1 cellular context compared by ENCODE assay signal in genomic region chr2:69829243-69830044, GRCh38.
TF ChIP-seq lines count a peak whose summit lies in the region.

A gene with protein sequence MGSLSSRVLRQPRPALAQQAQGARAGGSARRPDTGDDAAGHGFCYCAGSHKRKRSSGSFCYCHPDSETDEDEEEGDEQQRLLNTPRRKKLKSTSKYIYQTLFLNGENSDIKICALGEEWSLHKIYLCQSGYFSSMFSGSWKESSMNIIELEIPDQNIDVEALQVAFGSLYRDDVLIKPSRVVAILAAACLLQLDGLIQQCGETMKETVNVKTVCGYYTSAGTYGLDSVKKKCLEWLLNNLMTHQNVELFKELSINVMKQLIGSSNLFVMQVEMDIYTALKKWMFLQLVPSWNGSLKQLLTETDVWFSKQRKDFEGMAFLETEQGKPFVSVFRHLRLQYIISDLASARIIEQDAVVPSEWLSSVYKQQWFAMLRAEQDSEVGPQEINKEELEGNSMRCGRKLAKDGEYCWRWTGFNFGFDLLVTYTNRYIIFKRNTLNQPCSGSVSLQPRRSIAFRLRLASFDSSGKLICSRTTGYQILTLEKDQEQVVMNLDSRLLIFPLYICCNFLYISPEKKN (plus strand): TSS chr2:69829660. CDS start chr2:69829893, 233 bp downstream.

TF ChIP-seq in K562, 482 proteins besides CTCF, POLR2A, EP300 and RAD21 (continued from another document and continues in another):
- TF ChIP-seq ZNF121 (CRISPR knock-in tag; conservative IDR thresholded peaks at IDR 0.05), result no peak
- 0 out of 2 replicates have a peak, but pooled peaks have one; percentile 45 for TF ChIP-seq CREB3 (tag; conservative IDR thresholded peaks at IDR 0.05; ENCODE audit: low read depth)
- TF ChIP-seq FUS (optimal IDR thresholded peaks at IDR 0.05; ENCODE audit: low read depth, low read length), result peak; percentile 79
- TF ChIP-seq, protein P1, sequence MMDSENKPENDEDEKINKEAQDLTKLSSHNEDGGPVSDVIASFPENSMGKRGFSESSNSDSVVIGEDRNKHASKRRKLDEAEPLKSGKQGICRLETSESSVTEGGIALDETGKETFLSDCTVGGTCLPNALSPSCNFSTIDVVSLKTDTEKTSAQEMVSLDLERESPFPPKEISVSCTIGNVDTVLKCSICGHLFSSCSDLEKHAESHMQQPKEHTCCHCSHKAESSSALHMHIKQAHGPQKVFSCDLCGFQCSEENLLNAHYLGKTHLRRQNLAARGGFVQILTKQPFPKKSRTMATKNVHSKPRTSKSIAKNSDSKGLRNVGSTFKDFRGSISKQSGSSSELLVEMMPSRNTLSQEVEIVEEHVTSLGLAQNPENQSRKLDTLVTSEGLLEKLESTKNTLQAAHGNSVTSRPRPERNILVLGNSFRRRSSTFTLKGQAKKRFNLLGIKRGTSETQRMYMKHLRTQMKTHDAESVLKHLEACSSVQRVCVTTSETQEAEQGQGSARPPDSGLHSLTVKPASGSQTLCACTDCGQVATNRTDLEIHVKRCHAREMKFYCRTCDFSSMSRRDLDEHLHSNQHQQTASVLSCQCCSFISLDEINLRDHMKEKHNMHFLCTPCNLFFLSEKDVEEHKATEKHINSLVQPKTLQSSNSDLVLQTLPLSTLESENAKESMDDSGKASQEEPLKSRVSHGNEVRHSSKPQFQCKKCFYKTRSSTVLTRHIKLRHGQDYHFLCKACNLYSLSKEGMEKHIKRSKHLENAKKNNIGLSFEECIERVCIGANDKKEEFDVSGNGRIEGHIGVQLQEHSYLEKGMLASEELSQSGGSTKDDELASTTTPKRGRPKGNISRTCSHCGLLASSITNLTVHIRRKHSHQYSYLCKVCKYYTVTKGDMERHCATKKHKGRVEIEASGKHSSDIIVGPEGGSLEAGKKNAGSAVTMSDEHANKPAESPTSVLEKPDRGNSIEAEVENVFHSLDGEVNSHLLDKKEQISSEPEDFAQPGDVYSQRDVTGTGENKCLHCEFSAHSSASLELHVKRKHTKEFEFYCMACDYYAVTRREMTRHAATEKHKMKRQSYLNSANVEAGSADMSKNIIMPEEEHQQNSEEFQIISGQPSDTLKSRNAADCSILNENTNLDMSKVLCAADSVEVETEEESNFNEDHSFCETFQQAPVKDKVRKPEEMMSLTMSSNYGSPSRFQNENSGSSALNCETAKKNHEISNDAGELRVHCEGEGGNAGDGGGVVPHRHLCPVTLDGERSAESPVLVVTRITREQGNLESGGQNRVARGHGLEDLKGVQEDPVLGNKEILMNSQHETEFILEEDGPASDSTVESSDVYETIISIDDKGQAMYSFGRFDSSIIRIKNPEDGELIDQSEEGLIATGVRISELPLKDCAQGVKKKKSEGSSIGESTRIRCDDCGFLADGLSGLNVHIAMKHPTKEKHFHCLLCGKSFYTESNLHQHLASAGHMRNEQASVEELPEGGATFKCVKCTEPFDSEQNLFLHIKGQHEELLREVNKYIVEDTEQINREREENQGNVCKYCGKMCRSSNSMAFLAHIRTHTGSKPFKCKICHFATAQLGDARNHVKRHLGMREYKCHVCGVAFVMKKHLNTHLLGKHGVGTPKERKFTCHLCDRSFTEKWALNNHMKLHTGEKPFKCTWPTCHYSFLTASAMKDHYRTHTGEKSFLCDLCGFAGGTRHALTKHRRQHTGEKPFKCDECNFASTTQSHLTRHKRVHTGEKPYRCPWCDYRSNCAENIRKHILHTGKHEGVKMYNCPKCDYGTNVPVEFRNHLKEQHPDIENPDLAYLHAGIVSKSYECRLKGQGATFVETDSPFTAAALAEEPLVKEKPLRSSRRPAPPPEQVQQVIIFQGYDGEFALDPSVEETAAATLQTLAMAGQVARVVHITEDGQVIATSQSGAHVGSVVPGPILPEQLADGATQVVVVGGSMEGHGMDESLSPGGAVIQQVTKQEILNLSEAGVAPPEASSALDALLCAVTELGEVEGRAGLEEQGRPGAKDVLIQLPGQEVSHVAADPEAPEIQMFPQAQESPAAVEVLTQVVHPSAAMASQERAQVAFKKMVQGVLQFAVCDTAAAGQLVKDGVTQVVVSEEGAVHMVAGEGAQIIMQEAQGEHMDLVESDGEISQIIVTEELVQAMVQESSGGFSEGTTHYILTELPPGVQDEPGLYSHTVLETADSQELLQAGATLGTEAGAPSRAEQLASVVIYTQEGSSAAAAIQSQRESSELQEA (IDR thresholded peaks at IDR 0.05; ENCODE audit: low read depth), result no peak
- peak; percentile 52 for TF ChIP-seq VEZF1 (CRISPR knock-in tag; IDR thresholded peaks at IDR 0.05)
- TF ChIP-seq CEBPB (tag; IDR thresholded peaks at IDR 0.05), result peak; percentile 100
- peak; percentile 55; the same call in 1 of the 2 replicates for TF ChIP-seq SMAD4 (CRISPR knock-in tag; conservative IDR thresholded peaks at IDR 0.05)
- TF ChIP-seq HOXB6 (CRISPR knock-in tag; IDR thresholded peaks at IDR 0.05; ENCODE audit: borderline replicate concordance), result no peak
- no peak for TF ChIP-seq U2AF1 (optimal IDR thresholded peaks at IDR 0.05; ENCODE audit: low read depth, low read length)
- TF ChIP-seq, protein P2, sequence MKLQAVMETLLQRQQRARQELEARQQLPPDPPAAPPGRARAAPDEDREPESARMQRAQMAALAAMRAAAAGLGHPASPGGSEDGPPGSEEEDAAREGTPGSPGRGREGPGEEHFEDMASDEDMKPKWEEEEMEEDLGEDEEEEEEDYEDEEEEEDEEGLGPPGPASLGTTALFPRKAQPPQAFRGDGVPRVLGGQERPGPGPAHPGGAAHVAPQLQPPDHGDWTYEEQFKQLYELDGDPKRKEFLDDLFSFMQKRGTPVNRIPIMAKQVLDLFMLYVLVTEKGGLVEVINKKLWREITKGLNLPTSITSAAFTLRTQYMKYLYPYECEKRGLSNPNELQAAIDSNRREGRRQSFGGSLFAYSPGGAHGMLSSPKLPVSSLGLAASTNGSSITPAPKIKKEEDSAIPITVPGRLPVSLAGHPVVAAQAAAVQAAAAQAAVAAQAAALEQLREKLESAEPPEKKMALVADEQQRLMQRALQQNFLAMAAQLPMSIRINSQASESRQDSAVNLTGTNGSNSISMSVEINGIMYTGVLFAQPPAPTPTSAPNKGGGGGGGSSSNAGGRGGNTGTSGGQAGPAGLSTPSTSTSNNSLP (IDR thresholded peaks at IDR 0.05; ENCODE audit: borderline replicate concordance, low read depth, low read length), result no peak
- TF ChIP-seq ZSCAN32 (CRISPR knock-in tag; IDR thresholded peaks at IDR 0.05), result no peak
- no peak for TF ChIP-seq PCBP2 (IDR thresholded peaks at IDR 0.05; ENCODE audit: low read depth, low read length, poor library complexity, severe bottlenecking)
- TF ChIP-seq FOXK2 (conservative IDR thresholded peaks at IDR 0.05 in 1 of 2, IDR thresholded peaks at IDR 0.05 in 1 of 2; ENCODE audit: low read depth in 2 of 2), result peak; percentile 90 to 91
- no peak for TF ChIP-seq BRF2 (IDR thresholded peaks at IDR 0.05; ENCODE audit: borderline replicate concordance, insufficient read depth, insufficient read length)
- peak; percentile 45; the same call in 1 of the 2 replicates for TF ChIP-seq ZNF24 (IDR thresholded peaks at IDR 0.05)
- peak; percentile 99 for TF ChIP-seq MAX (CRISPR knock-in tag; IDR thresholded peaks at IDR 0.05)
- no peak for TF ChIP-seq MLX (CRISPR knock-in tag; conservative IDR thresholded peaks at IDR 0.05)
- no peak for TF ChIP-seq ZNF274 (IDR thresholded peaks at IDR 0.05; ENCODE audit: borderline replicate concordance, low read depth, low read length)
- no peak for TF ChIP-seq BDP1 (IDR thresholded peaks at IDR 0.05; ENCODE audit: insufficient read depth, insufficient read length)
- TF ChIP-seq HNRNPLL (IDR thresholded peaks at IDR 0.05; ENCODE audit: low read depth, low read length, poor library complexity, severe bottlenecking), result peak; percentile 97
- no peak for TF ChIP-seq BACH1 (tag; IDR thresholded peaks at IDR 0.05)
- TF ChIP-seq FOXM1 (IDR thresholded peaks at IDR 0.05; ENCODE audit: low read depth), result no peak
- TF ChIP-seq FOXM1 (CRISPR knock-in tag; IDR thresholded peaks at IDR 0.05; ENCODE audit: low read depth), result no peak; the same call in 1 of the 2 replicates
- peak; percentile 87 for TF ChIP-seq L3MBTL2 (IDR thresholded peaks at IDR 0.05)
- TF ChIP-seq ZNF785 (CRISPR knock-in tag; IDR thresholded peaks at IDR 0.05), result no peak
- no peak for TF ChIP-seq ELF2 (CRISPR knock-in tag; IDR thresholded peaks at IDR 0.05)
- TF ChIP-seq, protein P3, sequence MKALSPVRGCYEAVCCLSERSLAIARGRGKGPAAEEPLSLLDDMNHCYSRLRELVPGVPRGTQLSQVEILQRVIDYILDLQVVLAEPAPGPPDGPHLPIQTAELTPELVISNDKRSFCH (CRISPR knock-in tag; IDR thresholded peaks at IDR 0.05), result no peak
- TF ChIP-seq, protein P3 (tag; IDR thresholded peaks at IDR 0.05), result no peak
